ENCODE assay signal across 32 cellular contexts in the genomic region with DNA sequence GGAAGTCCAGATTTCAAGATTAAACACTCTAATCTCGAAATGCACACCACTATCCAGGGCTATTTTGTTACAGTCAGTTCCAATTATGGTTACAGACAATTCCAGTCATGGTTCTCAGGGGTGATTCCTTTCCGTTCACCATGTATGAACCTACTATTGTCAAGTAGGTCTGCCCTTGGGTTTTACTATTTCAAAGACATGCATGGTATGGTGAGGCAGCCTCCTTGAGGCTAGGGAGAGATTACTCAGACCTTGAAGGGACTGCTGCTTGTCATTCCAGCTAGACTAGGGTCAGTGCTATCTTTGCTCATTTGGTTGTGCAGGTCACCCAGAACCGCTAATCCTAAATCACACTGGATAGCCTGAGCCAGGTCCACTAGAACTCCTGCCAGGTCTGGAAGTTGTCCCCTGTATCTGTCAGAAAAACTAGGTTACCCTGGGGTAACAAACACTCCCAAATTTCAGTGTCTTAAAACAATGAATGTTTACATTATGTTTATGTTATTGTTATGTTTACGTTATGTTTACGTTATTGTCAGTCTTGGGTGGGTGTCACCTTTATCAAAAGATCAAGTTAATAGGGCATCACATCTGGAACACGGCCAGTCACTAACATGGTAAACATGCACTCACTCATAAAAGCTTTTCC.
"Had no signal": no experiment of that assay in that cellular context is flagged by ENCODE, and none has a peak within 500 bp of the region (broad histone marks: within the 10 kb centered on the region; RNA-seq: fewer than 3 reads in every experiment).

No MANE protein-coding gene starts in this region.

- H3K9me3 ChIP-seq: ovary, psoas muscle, right lobe of liver, sigmoid colon, suprapubic skin, testis, tibial artery, transverse colon, upper lobe of left lung, vagina had no signal

- H3K27me3 ChIP-seq: neural progenitor cell, ovary, right lobe of liver, sigmoid colon, spleen, suprapubic skin, testis, tibial artery, transverse colon, upper lobe of left lung, vagina had no signal

- H3K36me3 Mint-ChIP-seq: natural killer cell; neural progenitor cell; stimulated activated memory B cell treated with anti-CD40 and anti-IgM and Interleukin-4, amounts not matched to agents 10 μg/mL and 1 μg/mL and 100 μg/mL, for 72 hours had no signal

- H3K36me3 ChIP-seq: neural progenitor cell, ovary, right lobe of liver, sigmoid colon, spleen, suprapubic skin, tibial artery, transverse colon, upper lobe of left lung, vagina had no signal

- H3K27me3 Mint-ChIP-seq: progenitor cell of endocrine pancreas; stimulated activated naive CD8-positive, alpha-beta T cell treated with anti-CD3 and anti-CD28 coated beads, Interleukin-15, amount 100 ng/mL, for 72 hours had no signal

- H3K4me1 Mint-ChIP-seq: nephron, neural progenitor cell had no signal

- H3K9me3 Mint-ChIP-seq: natural killer cell; nephron; stimulated activated memory B cell treated with anti-CD40 and anti-IgM and Interleukin-4, amounts not matched to agents 10 μg/mL and 1 μg/mL and 100 μg/mL, for 72 hours had no signal

- DNase-seq: naive thymus-derived CD4-positive, alpha-beta T cell; natural killer cell; occipital lobe; ovary; posterior cingulate gyrus; psoas muscle; right cardiac atrium; right lobe of liver; sigmoid colon; spleen; stimulated activated CD4-positive, alpha-beta T cell treated with anti-CD3 and anti-CD28 coated beads, Interleukin-12 subunit alpha, Interleukin-12 subunit beta, amount 100 ng/mL, for 4 hours; stimulated activated CD4-positive, alpha-beta T cell treated with anti-CD3 and anti-CD28 coated beads, Interleukin-1b, Interleukin-23, amount 100 ng/mL, for 48 hours; stimulated activated CD4-positive, alpha-beta T cell treated with anti-CD3 and anti-CD28 coated beads, Interleukin-4, amount 100 ng/mL, for 1 hour; stimulated activated CD4-positive, alpha-beta T cell treated with anti-CD3 and anti-CD28 coated beads, Interleukin-4, amount 100 ng/mL, for 4 hours; stimulated activated CD8-positive, alpha-beta memory T cell treated with anti-CD3 and anti-CD28 coated beads, Interleukin-4, amount 100 ng/mL, for 48 hours; stimulated activated naive CD4-positive, alpha-beta T cell; stimulated activated naive CD8-positive, alpha-beta T cell treated with anti-CD3 and anti-CD28 coated beads, Interleukin-15, amount 100 ng/mL, for 72 hours; stimulated activated naive CD8-positive, alpha-beta T cell treated with anti-CD3 and anti-CD28 coated beads, Interleukin-15, Interleukin-2, amounts not matched to agents 100 U/mL and 50 U/mL, for 24 hours; substantia nigra; testis; tibial artery; transverse colon; upper lobe of left lung had no signal

- H3K27ac ChIP-seq: neural progenitor cell, ovary, parathyroid adenoma, psoas muscle, right lobe of liver, sigmoid colon, skin epidermis, spleen, suprapubic skin, testis, tibial artery, transverse colon, upper lobe of left lung, vagina had no signal

- H3K4me1 ChIP-seq: neural progenitor cell, parathyroid adenoma, psoas muscle, right lobe of liver, sigmoid colon, suprapubic skin, testis, tibial artery, transverse colon, upper lobe of left lung, vagina had no signal

- H3K4me3 ChIP-seq: neural progenitor cell, ovary, psoas muscle, right lobe of liver, sigmoid colon, skin epidermis, smooth muscle cell, spleen, suprapubic skin, testis, tibial artery, transverse colon, upper lobe of left lung, vagina had no signal

- ATAC-seq: naive thymus-derived CD4-positive, alpha-beta T cell; natural killer cell; psoas muscle; right cardiac atrium; right lobe of liver; stimulated activated memory B cell treated with anti-CD40 and anti-IgM and Interleukin-4, amounts not matched to agents 10 μg/mL and 1 μg/mL and 100 μg/mL, for 72 hours; stimulated activated naive CD8-positive, alpha-beta T cell treated with anti-CD3 and anti-CD28 coated beads, Interleukin-15, amount 100 ng/mL, for 72 hours; stimulated activated naive CD8-positive, alpha-beta T cell treated with anti-CD3 and anti-CD28 coated beads, Interleukin-15, Interleukin-2, amounts not matched to agents 100 U/mL and 50 U/mL, for 24 hours had no signal

- H3K79me2 ChIP-seq: parathyroid adenoma had no signal

- H2AFZ ChIP-seq: neural progenitor cell, parathyroid adenoma had no signal

- H3K9ac ChIP-seq: neural progenitor cell, parathyroid adenoma had no signal

- H3K4me3 Mint-ChIP-seq: naive thymus-derived CD4-positive, alpha-beta T cell; natural killer cell; nephron; neural progenitor cell; stimulated activated memory B cell treated with anti-CD40 and anti-IgM and Interleukin-4, amounts not matched to agents 10 μg/mL and 1 μg/mL and 100 μg/mL, for 72 hours; stimulated activated naive CD8-positive, alpha-beta T cell treated with anti-CD3 and anti-CD28 coated beads, Interleukin-15, amount 100 ng/mL, for 72 hours had no signal

- H3K27ac Mint-ChIP-seq: natural killer cell; nephron; neural progenitor cell; progenitor cell of endocrine pancreas; stimulated activated memory B cell treated with anti-CD40 and anti-IgM and Interleukin-4, amounts not matched to agents 10 μg/mL and 1 μg/mL and 100 μg/mL, for 72 hours; stimulated activated naive CD8-positive, alpha-beta T cell treated with anti-CD3 and anti-CD28 coated beads, Interleukin-15, amount 100 ng/mL, for 72 hours had no signal

- H3K4me2 ChIP-seq: neural progenitor cell, smooth muscle cell had no signal
